In the genomic region with DNA sequence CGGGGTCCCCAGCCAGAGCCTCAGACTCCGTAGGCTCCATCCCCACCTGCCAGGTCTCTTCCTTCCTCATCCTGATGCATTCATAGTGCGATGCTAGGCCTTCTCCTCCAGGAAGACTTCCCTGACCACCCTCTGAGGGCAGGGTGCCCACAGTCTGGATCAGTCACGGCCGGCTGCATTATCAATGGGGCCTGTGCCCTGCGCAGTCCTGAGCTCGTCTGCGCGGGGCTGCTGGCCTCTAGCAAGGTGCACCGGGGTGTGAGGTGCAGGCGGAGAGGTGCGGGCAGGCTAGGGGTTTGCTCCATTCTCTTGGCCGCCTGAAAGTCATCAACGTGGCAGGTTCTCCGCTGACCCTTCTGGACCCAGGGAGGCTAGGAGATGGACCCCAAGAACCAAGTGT, we compare ENCODE assay signal across 24 cellular contexts. TPM values are rescaled to one million over a fixed set of nuclear protein-coding genes. Genes with fewer than 3 reads are reported as not detected.
"Had no signal": no experiment of that assay in that cellular context is flagged by ENCODE, and none has a peak within 500 bp of the region (broad histone marks: within the 10 kb centered on the region; RNA-seq: fewer than 3 reads in every experiment).

No MANE protein-coding gene starts in this region.

- H3K4me1 ChIP-seq: esophagus muscularis mucosa, foreskin keratinocyte, parathyroid adenoma, right lobe of liver had no signal

- H3K27me3 ChIP-seq: right lobe of liver had no signal

- H3K4me3 ChIP-seq: esophagus muscularis mucosa, neural progenitor cell, right lobe of liver, skin epidermis, thoracic aorta had no signal

- H3K27ac ChIP-seq: esophagus muscularis mucosa, foreskin keratinocyte, neural progenitor cell, parathyroid adenoma, right lobe of liver, skin epidermis, thoracic aorta, VCaP had no signal

- DNase-seq: activated CD4-positive, alpha-beta T cell treated with anti-CD3 and anti-CD28 coated beads for 4 hours; activated CD8-positive, alpha-beta memory T cell treated with anti-CD3 and anti-CD28 coated beads for 24 hours; activated effector memory CD4-positive, alpha-beta T cell treated with anti-CD3 and anti-CD28 coated beads, Interleukin-2, amount 50 U/mL, for 16 hours; activated naive CD8-positive, alpha-beta T cell treated with anti-CD3 and anti-CD28 coated beads, Interleukin-2, amount 10 ng/mL, durations not matched to agents 7 days and 5 days; central memory CD4-positive, alpha-beta T cell; dermis blood vessel endothelial cell; effector CD4-positive, alpha-beta T cell; foreskin keratinocyte; midbrain; occipital lobe; stimulated activated CD4-positive, alpha-beta T cell treated with anti-CD3 and anti-CD28 coated beads, Interleukin-4, amount 100 ng/mL, for 24 hours; T-helper 9 cell; trophoblast cell had no signal

- H3K36me3 ChIP-seq: esophagus muscularis mucosa, neural progenitor cell, right lobe of liver, thoracic aorta had no signal

- H3K9me3 ChIP-seq: esophagus muscularis mucosa, right lobe of liver, thoracic aorta had no signal

- H3K9ac ChIP-seq: neural progenitor cell, parathyroid adenoma had no signal

- FAIRE-seq: astrocyte, TTC549, urothelium cell line had no signal

RNA-seq across cellular contexts. Expression of a gene that starts 59.8 kb away (rescaled TPM):
- total RNA-seq: dermis blood vessel endothelial cell, pulmonary artery endothelial cell had no signal
